In the genomic region with DNA sequence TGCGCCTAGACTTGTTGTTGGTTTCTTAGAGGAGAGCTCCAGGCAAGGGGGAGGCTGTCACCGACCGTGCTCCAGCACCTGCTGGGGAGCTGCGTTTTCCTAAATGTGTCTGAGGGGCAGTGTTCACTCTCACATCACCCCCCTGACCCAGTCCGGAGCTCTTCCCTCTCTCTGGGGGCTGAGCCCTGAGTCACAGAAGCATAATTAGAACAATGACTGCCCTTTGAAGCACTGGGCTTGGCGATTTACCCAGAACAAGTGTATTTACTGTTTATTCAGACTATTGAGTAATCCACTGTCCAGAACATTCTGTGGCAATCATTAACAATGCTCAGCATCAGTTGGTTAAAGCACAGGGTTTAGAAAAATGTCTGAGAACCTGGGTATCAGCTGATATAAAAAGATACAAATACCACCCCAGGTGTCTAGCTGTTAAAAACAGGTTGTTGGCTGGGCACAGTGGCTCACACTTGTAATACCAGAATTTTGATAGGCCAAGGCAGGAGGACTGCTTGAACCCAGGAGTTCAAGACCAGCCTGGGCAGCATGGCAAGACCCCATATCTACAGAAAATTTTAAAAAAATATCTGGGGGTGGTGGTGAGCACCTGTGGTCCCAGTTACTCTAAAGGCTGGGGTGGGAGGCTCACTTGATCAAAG, we compare ENCODE assay signal across 2 cellular contexts.
TF ChIP-seq lines count a peak whose summit lies in the region.

No MANE protein-coding gene starts in this region.

TF ChIP-seq in IMR-90, 13 proteins besides CTCF, POLR2A, EP300 and RAD21:
- peak; percentile 71; the same call in 1 of the 2 replicates for TF ChIP-seq MAZ (IDR thresholded peaks at IDR 0.05; ENCODE audit: borderline replicate concordance, low read depth, low read length)
- peak; percentile 82 for TF ChIP-seq RCOR1 (IDR thresholded peaks at IDR 0.05; ENCODE audit: insufficient replicate concordance, low read length)
- TF ChIP-seq FOS (IDR thresholded peaks at IDR 0.05; ENCODE audit: low read depth, low read length) = peak; percentile 32; the same call in 1 of the 2 replicates
- TF ChIP-seq CEBPB (IDR thresholded peaks at IDR 0.05; ENCODE audit: low read depth, low read length) = peak; percentile 92
- TF ChIP-seq ELK1 (IDR thresholded peaks at IDR 0.05; ENCODE audit: borderline replicate concordance, low read depth, low read length) = no peak
TF ChIP-seq in IMR-90: peak in this region for 4.

TF ChIP-seq in HepG2, 621 proteins besides CTCF, POLR2A, EP300 and RAD21 (continues in another document):
- TF ChIP-seq TFDP2 (CRISPR knock-in tag; IDR thresholded peaks at IDR 0.05) (0 out of 2 replicates have a peak, but pooled peaks have one; percentile 18), TCF7 (IDR thresholded peaks at IDR 0.05; ENCODE audit: low read depth) (peak; percentile 48; the same call in 1 of the 2 replicates), RAD51 (IDR thresholded peaks at IDR 0.05; ENCODE audit: borderline replicate concordance) (no peak), USF2 (IDR thresholded peaks at IDR 0.05; ENCODE audit: low read depth, low read length) (no peak), USF2 (CRISPR knock-in tag; IDR thresholded peaks at IDR 0.05; ENCODE audit: borderline replicate concordance) (no peak), HOXA3 (CRISPR knock-in tag; IDR thresholded peaks at IDR 0.05) (peak; percentile 51; the same call in 1 of the 2 replicates), TARDBP (CRISPR knock-in tag; IDR thresholded peaks at IDR 0.05) (peak; percentile 31; the same call in 1 of the 2 replicates), GRHL1 (CRISPR knock-in tag; conservative IDR thresholded peaks at IDR 0.05) (no peak), ZNF766 (CRISPR knock-in tag; IDR thresholded peaks at IDR 0.05; ENCODE audit: borderline replicate concordance) (no peak)
- TF ChIP-seq, protein P1, sequence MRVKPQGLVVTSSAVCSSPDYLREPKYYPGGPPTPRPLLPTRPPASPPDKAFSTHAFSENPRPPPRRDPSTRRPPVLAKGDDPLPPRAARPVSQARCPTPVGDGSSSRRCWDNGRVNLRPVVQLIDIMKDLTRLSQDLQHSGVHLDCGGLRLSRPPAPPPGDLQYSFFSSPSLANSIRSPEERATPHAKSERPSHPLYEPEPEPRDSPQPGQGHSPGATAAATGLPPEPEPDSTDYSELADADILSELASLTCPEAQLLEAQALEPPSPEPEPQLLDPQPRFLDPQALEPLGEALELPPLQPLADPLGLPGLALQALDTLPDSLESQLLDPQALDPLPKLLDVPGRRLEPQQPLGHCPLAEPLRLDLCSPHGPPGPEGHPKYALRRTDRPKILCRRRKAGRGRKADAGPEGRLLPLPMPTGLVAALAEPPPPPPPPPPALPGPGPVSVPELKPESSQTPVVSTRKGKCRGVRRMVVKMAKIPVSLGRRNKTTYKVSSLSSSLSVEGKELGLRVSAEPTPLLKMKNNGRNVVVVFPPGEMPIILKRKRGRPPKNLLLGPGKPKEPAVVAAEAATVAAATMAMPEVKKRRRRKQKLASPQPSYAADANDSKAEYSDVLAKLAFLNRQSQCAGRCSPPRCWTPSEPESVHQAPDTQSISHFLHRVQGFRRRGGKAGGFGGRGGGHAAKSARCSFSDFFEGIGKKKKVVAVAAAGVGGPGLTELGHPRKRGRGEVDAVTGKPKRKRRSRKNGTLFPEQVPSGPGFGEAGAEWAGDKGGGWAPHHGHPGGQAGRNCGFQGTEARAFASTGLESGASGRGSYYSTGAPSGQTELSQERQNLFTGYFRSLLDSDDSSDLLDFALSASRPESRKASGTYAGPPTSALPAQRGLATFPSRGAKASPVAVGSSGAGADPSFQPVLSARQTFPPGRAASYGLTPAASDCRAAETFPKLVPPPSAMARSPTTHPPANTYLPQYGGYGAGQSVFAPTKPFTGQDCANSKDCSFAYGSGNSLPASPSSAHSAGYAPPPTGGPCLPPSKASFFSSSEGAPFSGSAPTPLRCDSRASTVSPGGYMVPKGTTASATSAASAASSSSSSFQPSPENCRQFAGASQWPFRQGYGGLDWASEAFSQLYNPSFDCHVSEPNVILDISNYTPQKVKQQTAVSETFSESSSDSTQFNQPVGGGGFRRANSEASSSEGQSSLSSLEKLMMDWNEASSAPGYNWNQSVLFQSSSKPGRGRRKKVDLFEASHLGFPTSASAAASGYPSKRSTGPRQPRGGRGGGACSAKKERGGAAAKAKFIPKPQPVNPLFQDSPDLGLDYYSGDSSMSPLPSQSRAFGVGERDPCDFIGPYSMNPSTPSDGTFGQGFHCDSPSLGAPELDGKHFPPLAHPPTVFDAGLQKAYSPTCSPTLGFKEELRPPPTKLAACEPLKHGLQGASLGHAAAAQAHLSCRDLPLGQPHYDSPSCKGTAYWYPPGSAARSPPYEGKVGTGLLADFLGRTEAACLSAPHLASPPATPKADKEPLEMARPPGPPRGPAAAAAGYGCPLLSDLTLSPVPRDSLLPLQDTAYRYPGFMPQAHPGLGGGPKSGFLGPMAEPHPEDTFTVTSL (CRISPR knock-in tag; IDR thresholded peaks at IDR 0.05; ENCODE audit: borderline replicate concordance) = peak; percentile 91; the same call in 1 of the 2 replicates
- TF ChIP-seq, protein P2, sequence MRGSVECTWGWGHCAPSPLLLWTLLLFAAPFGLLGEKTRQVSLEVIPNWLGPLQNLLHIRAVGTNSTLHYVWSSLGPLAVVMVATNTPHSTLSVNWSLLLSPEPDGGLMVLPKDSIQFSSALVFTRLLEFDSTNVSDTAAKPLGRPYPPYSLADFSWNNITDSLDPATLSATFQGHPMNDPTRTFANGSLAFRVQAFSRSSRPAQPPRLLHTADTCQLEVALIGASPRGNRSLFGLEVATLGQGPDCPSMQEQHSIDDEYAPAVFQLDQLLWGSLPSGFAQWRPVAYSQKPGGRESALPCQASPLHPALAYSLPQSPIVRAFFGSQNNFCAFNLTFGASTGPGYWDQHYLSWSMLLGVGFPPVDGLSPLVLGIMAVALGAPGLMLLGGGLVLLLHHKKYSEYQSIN (CRISPR knock-in tag; IDR thresholded peaks at IDR 0.05; ENCODE audit: borderline replicate concordance) = no peak
- TF ChIP-seq, protein P3, sequence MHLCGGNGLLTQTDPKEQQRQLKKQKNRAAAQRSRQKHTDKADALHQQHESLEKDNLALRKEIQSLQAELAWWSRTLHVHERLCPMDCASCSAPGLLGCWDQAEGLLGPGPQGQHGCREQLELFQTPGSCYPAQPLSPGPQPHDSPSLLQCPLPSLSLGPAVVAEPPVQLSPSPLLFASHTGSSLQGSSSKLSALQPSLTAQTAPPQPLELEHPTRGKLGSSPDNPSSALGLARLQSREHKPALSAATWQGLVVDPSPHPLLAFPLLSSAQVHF (CRISPR knock-in tag; IDR thresholded peaks at IDR 0.05) = no peak
- TF ChIP-seq, protein P4, sequence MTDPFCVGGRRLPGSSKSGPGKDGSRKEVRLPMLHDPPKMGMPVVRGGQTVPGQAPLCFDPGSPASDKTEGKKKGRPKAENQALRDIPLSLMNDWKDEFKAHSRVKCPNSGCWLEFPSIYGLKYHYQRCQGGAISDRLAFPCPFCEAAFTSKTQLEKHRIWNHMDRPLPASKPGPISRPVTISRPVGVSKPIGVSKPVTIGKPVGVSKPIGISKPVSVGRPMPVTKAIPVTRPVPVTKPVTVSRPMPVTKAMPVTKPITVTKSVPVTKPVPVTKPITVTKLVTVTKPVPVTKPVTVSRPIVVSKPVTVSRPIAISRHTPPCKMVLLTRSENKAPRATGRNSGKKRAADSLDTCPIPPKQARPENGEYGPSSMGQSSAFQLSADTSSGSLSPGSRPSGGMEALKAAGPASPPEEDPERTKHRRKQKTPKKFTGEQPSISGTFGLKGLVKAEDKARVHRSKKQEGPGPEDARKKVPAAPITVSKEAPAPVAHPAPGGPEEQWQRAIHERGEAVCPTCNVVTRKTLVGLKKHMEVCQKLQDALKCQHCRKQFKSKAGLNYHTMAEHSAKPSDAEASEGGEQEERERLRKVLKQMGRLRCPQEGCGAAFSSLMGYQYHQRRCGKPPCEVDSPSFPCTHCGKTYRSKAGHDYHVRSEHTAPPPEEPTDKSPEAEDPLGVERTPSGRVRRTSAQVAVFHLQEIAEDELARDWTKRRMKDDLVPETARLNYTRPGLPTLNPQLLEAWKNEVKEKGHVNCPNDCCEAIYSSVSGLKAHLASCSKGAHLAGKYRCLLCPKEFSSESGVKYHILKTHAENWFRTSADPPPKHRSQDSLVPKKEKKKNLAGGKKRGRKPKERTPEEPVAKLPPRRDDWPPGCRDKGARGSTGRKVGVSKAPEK (CRISPR knock-in tag; IDR thresholded peaks at IDR 0.05; ENCODE audit: borderline replicate concordance) = no peak
- TF ChIP-seq, protein P5, sequence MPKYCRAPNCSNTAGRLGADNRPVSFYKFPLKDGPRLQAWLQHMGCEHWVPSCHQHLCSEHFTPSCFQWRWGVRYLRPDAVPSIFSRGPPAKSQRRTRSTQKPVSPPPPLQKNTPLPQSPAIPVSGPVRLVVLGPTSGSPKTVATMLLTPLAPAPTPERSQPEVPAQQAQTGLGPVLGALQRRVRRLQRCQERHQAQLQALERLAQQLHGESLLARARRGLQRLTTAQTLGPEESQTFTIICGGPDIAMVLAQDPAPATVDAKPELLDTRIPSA (CRISPR knock-in tag; IDR thresholded peaks at IDR 0.05; ENCODE audit: borderline replicate concordance) = no peak
- TF ChIP-seq, protein P6, sequence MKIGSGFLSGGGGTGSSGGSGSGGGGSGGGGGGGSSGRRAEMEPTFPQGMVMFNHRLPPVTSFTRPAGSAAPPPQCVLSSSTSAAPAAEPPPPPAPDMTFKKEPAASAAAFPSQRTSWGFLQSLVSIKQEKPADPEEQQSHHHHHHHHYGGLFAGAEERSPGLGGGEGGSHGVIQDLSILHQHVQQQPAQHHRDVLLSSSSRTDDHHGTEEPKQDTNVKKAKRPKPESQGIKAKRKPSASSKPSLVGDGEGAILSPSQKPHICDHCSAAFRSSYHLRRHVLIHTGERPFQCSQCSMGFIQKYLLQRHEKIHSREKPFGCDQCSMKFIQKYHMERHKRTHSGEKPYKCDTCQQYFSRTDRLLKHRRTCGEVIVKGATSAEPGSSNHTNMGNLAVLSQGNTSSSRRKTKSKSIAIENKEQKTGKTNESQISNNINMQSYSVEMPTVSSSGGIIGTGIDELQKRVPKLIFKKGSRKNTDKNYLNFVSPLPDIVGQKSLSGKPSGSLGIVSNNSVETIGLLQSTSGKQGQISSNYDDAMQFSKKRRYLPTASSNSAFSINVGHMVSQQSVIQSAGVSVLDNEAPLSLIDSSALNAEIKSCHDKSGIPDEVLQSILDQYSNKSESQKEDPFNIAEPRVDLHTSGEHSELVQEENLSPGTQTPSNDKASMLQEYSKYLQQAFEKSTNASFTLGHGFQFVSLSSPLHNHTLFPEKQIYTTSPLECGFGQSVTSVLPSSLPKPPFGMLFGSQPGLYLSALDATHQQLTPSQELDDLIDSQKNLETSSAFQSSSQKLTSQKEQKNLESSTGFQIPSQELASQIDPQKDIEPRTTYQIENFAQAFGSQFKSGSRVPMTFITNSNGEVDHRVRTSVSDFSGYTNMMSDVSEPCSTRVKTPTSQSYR (CRISPR knock-in tag; IDR thresholded peaks at IDR 0.05; ENCODE audit: borderline replicate concordance) = peak; percentile 33; the same call in 1 of the 2 replicates
- TF ChIP-seq, protein P7, sequence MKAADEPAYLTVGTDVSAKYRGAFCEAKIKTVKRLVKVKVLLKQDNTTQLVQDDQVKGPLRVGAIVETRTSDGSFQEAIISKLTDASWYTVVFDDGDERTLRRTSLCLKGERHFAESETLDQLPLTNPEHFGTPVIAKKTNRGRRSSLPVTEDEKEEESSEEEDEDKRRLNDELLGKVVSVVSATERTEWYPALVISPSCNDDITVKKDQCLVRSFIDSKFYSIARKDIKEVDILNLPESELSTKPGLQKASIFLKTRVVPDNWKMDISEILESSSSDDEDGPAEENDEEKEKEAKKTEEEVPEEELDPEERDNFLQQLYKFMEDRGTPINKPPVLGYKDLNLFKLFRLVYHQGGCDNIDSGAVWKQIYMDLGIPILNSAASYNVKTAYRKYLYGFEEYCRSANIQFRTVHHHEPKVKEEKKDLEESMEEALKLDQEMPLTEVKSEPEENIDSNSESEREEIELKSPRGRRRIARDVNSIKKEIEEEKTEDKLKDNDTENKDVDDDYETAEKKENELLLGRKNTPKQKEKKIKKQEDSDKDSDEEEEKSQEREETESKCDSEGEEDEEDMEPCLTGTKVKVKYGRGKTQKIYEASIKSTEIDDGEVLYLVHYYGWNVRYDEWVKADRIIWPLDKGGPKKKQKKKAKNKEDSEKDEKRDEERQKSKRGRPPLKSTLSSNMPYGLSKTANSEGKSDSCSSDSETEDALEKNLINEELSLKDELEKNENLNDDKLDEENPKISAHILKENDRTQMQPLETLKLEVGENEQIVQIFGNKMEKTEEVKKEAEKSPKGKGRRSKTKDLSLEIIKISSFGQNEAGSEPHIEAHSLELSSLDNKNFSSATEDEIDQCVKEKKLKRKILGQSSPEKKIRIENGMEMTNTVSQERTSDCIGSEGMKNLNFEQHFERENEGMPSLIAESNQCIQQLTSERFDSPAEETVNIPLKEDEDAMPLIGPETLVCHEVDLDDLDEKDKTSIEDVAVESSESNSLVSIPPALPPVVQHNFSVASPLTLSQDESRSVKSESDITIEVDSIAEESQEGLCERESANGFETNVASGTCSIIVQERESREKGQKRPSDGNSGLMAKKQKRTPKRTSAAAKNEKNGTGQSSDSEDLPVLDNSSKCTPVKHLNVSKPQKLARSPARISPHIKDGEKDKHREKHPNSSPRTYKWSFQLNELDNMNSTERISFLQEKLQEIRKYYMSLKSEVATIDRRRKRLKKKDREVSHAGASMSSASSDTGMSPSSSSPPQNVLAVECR (CRISPR knock-in tag; IDR thresholded peaks at IDR 0.05; ENCODE audit: borderline replicate concordance) = 0 out of 2 replicates have a peak, but pooled peaks have one; percentile 10
